1 cellular context compared by ENCODE assay signal in the genomic region with DNA sequence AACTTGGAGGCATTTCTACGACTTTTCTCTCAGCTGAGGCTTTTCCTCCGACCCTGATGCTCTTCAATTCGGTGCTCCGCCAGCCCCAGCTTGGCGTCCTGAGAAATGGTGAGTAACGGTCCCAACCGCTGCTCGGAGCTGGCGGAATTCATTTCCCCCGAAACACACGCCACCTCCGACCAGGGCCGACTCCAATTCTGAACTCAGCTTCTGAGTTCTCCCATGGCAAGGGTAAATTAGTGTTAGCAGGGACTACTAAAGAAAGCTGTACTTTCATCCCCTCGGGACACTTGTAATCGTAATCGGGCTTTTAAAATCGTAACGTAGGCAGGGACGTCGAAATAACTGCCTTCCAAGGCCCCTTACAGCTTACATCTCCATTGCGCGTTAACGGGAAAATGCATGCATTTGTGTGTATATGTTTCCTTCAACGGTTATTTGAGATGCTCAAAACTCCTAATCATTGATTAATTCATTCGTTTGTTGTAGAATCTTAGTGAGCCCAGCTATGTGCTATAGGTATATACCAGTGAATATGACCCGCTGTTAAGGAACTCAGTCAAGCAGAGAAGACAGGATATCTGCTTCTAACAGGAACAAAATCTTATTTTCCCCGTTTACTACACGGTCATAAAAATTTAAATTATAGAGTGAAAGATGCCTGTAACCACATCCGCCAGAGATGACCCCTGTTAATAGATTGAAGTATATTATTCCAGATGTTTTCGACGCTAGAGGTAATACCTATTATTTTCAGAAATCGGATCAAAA.
A peak's percentile ranks its signal among the peaks of the same experiment; 100 is the strongest.
TF ChIP-seq lines count a peak whose summit lies in the region.

No MANE protein-coding gene starts in this region.

TF ChIP-seq in HEK293, 187 proteins besides CTCF, POLR2A, EP300 and RAD21 (continued from another document and continues in another):
- TF ChIP-seq PRDM6 (tag by site-specific recombination; IDR thresholded peaks at IDR 0.05) (no peak), ZBTB49 (tag by site-specific recombination; IDR thresholded peaks at IDR 0.05; ENCODE audit: low read depth) (no peak), ZNF548 (tag by site-specific recombination; IDR thresholded peaks at IDR 0.05) (no peak), ZNF514 (tag by site-specific recombination; IDR thresholded peaks at IDR 0.05) (no peak), KLF1 (tag by site-specific recombination; IDR thresholded peaks at IDR 0.05) (no peak), ZNF670 (tag by site-specific recombination; IDR thresholded peaks at IDR 0.05; ENCODE audit: low read depth) (no peak), SCRT2 (tag by site-specific recombination; IDR thresholded peaks at IDR 0.05) (no peak), MZF1 (tag by site-specific recombination; IDR thresholded peaks at IDR 0.05; ENCODE audit: borderline replicate concordance) (no peak), HOXC10 (CRISPR knock-in tag; IDR thresholded peaks at IDR 0.05) (peak; percentile 59; the same call in 1 of the 2 replicates), ZNF791 (tag by site-specific recombination; IDR thresholded peaks at IDR 0.05) (no peak), ZNF704 (tag by site-specific recombination; IDR thresholded peaks at IDR 0.05) (no peak), ZNF768 (tag by site-specific recombination; IDR thresholded peaks at IDR 0.05) (no peak), INSM2 (tag by site-specific recombination; IDR thresholded peaks at IDR 0.05) (peak; percentile 32; the same call in 1 of the 2 replicates), ZBTB21 (tag by site-specific recombination; IDR thresholded peaks at IDR 0.05) (no peak; the same call in 1 of the 2 replicates), ZFHX2 (tag by site-specific recombination; conservative IDR thresholded peaks at IDR 0.05) (no peak), ZNF280D (tag by site-specific recombination; IDR thresholded peaks at IDR 0.05) (no peak), ZNF354C (tag by site-specific recombination; IDR thresholded peaks at IDR 0.05; ENCODE audit: borderline replicate concordance, low read depth) (no peak), ZNF174 (tag by site-specific recombination; IDR thresholded peaks at IDR 0.05) (no peak), ZNF132 (tag by site-specific recombination; IDR thresholded peaks at IDR 0.05; ENCODE audit: borderline replicate concordance) (no peak), SP2 (tag by site-specific recombination; IDR thresholded peaks at IDR 0.05) (no peak), TRIM28 (IDR thresholded peaks at IDR 0.05; ENCODE audit: borderline replicate concordance, low read length) (0 out of 2 replicates have a peak, but pooled peaks have one; percentile 43), ZFP3 (tag by site-specific recombination; IDR thresholded peaks at IDR 0.05; ENCODE audit: low read depth) (no peak), SP7 (tag by site-specific recombination; IDR thresholded peaks at IDR 0.05) (no peak), ZNF121 (tag by site-specific recombination; IDR thresholded peaks at IDR 0.05) (no peak), ZNF843 (tag by site-specific recombination; IDR thresholded peaks at IDR 0.05) (no peak), HOXD13 (CRISPR knock-in tag; IDR thresholded peaks at IDR 0.05; ENCODE audit: borderline replicate concordance) (no peak), HIC1 (tag by site-specific recombination; IDR thresholded peaks at IDR 0.05) (no peak), ZNF223 (tag by site-specific recombination; IDR thresholded peaks at IDR 0.05) (no peak), ZNF449 (tag by site-specific recombination; IDR thresholded peaks at IDR 0.05) (no peak), YY1 (tag by site-specific recombination; IDR thresholded peaks at IDR 0.05) (no peak), ZNF175 (tag by site-specific recombination; IDR thresholded peaks at IDR 0.05) (no peak), ZNF585B (tag by site-specific recombination; IDR thresholded peaks at IDR 0.05) (no peak), SALL2 (tag by site-specific recombination; IDR thresholded peaks at IDR 0.05; ENCODE audit: borderline replicate concordance) (no peak), ZNF350 (tag by site-specific recombination; IDR thresholded peaks at IDR 0.05) (no peak), ZNF10 (tag by site-specific recombination; IDR thresholded peaks at IDR 0.05) (no peak), ZXDB (tag by site-specific recombination; IDR thresholded peaks at IDR 0.05) (no peak; the same call in 1 of the 2 replicates), PRDM1 (tag by site-specific recombination; IDR thresholded peaks at IDR 0.05) (no peak), RBAK (tag by site-specific recombination; IDR thresholded peaks at IDR 0.05) (no peak), KLF8 (tag by site-specific recombination; IDR thresholded peaks at IDR 0.05) (no peak), MEIS1 (CRISPR knock-in tag; IDR thresholded peaks at IDR 0.05; ENCODE audit: borderline replicate concordance) (no peak), BCL11A (tag by site-specific recombination; IDR thresholded peaks at IDR 0.05; ENCODE audit: low read depth) (no peak), ZNF214 (tag by site-specific recombination; IDR thresholded peaks at IDR 0.05; ENCODE audit: borderline replicate concordance) (no peak), ZNF521 (tag by site-specific recombination; IDR thresholded peaks at IDR 0.05) (no peak), ZEB2 (tag by site-specific recombination; IDR thresholded peaks at IDR 0.05) (no peak)
- TF ChIP-seq, protein P1, sequence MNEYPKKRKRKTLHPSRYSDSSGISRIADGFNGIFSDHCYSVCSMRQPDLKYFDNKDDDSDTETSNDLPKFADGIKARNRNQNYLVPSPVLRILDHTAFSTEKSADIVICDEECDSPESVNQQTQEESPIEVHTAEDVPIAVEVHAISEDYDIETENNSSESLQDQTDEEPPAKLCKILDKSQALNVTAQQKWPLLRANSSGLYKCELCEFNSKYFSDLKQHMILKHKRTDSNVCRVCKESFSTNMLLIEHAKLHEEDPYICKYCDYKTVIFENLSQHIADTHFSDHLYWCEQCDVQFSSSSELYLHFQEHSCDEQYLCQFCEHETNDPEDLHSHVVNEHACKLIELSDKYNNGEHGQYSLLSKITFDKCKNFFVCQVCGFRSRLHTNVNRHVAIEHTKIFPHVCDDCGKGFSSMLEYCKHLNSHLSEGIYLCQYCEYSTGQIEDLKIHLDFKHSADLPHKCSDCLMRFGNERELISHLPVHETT (tag by site-specific recombination; IDR thresholded peaks at IDR 0.05), result 0 out of 2 replicates have a peak, but pooled peaks have one; percentile 6
- TF ChIP-seq, protein P2, sequence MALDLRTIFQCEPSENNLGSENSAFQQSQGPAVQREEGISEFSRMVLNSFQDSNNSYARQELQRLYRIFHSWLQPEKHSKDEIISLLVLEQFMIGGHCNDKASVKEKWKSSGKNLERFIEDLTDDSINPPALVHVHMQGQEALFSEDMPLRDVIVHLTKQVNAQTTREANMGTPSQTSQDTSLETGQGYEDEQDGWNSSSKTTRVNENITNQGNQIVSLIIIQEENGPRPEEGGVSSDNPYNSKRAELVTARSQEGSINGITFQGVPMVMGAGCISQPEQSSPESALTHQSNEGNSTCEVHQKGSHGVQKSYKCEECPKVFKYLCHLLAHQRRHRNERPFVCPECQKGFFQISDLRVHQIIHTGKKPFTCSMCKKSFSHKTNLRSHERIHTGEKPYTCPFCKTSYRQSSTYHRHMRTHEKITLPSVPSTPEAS (tag by site-specific recombination; IDR thresholded peaks at IDR 0.05), result no peak
